ENCODE assay signal across 1 cellular context in the genomic region with DNA sequence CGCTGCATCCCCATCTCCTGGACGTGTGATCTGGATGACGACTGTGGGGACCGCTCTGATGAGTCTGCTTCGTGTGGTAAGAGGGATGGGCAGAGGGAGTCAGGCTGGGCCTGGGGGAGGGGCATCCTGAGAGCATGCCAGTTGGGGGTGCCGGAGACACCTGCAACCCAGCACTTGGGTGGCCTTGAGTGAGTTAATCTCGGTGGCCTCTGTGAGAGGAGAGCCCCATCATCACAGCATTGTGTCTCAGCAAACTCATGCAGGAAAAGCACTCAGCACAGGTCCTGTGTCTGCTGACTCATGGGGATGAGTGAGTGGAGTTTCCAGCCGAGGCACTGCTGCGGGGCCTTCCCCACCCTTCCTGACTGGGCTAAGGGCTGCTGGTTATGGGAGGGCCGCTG.
TF ChIP-seq lines count a peak whose summit lies in the region.

No MANE protein-coding gene starts in this region.

TF ChIP-seq in GM23338, 12 proteins besides CTCF, POLR2A, EP300 and RAD21 (continued from another document):
- TF ChIP-seq, protein P1, sequence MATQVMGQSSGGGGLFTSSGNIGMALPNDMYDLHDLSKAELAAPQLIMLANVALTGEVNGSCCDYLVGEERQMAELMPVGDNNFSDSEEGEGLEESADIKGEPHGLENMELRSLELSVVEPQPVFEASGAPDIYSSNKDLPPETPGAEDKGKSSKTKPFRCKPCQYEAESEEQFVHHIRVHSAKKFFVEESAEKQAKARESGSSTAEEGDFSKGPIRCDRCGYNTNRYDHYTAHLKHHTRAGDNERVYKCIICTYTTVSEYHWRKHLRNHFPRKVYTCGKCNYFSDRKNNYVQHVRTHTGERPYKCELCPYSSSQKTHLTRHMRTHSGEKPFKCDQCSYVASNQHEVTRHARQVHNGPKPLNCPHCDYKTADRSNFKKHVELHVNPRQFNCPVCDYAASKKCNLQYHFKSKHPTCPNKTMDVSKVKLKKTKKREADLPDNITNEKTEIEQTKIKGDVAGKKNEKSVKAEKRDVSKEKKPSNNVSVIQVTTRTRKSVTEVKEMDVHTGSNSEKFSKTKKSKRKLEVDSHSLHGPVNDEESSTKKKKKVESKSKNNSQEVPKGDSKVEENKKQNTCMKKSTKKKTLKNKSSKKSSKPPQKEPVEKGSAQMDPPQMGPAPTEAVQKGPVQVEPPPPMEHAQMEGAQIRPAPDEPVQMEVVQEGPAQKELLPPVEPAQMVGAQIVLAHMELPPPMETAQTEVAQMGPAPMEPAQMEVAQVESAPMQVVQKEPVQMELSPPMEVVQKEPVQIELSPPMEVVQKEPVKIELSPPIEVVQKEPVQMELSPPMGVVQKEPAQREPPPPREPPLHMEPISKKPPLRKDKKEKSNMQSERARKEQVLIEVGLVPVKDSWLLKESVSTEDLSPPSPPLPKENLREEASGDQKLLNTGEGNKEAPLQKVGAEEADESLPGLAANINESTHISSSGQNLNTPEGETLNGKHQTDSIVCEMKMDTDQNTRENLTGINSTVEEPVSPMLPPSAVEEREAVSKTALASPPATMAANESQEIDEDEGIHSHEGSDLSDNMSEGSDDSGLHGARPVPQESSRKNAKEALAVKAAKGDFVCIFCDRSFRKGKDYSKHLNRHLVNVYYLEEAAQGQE (IDR thresholded peaks at IDR 0.05; ENCODE audit: unreplicated experiment) = no peak
- no peak for TF ChIP-seq POLR2AphosphoS5 (IDR thresholded peaks at IDR 0.05; ENCODE audit: low read depth)
- no peak for TF ChIP-seq EZH2 (IDR thresholded peaks at IDR 0.05; ENCODE audit: low read depth, unreplicated experiment)
- no peak for TF ChIP-seq NANOG (IDR thresholded peaks at IDR 0.05; ENCODE audit: borderline replicate concordance)
- TF ChIP-seq STAT1 (IDR thresholded peaks at IDR 0.05; ENCODE audit: unreplicated experiment) = no peak
- no peak for TF ChIP-seq ZNF114 (CRISPR knock-in tag; IDR thresholded peaks at IDR 0.05)
TF ChIP-seq in GM23338: peak in this region for 0.
